13 cellular contexts compared by ENCODE assay signal in genomic region chr10:7520496-7521485, GRCh38.
DNase-seq lines count a peak whose midpoint lies in the region; ATAC-seq lines count a peak whose summit lies in the region.
"Had no signal": no experiment of that assay in that cellular context is flagged by ENCODE, and none has a peak within 500 bp of the region (broad histone marks: within the 10 kb centered on the region; RNA-seq: fewer than 3 reads in every experiment).

No MANE protein-coding gene starts in this region.

- DNase-seq in Caki2 (ENCODE audit: low read depth), result peak; percentile 76
- DNase-seq in NCI-H526 (lab: John Stamatoyannopoulos, UW), result peak; percentile 31 to 40
- no peak for DNase-seq in activated CD4-positive, alpha-beta T cell treated with anti-CD3 and anti-CD28 coated beads, Interleukin-2, amount 10 ng/mL, durations not matched to agents 24 days and 14 days
- DNase-seq in foreskin melanocyte, result no peak
- no peak for DNase-seq in putamen (ENCODE audit: low spot score)
- DNase-seq in stimulated activated naive CD8-positive, alpha-beta T cell treated with anti-CD3 and anti-CD28 coated beads, Interleukin-15, Interleukin-2, amounts not matched to agents 100 U/mL and 50 U/mL, for 24 hours, result no peak
- DNase-seq: activated CD4-positive, alpha-beta T cell treated with anti-CD3 and anti-CD28 coated beads for 1 hour; anterior cingulate cortex; C1 segment of cervical spinal cord; Peyer's patch had no signal

- in situ Hi-C loops in Caki2 (cut with HindIII; ENCODE audit: low pct_unique_long_range_greater_than_20kb, low sequenced_read_pairs), result no loop called here

- no peaks in the 10 kb centered on the region for H3K36me3 Mint-ChIP-seq in activated CD4-positive, alpha-beta T cell treated with anti-CD3 and anti-CD28 coated beads, Interleukin-2, amount 10 ng/mL, durations not matched to agents 24 days and 14 days (ENCODE audit: low read depth)

- H3K4me1 Mint-ChIP-seq in activated CD4-positive, alpha-beta T cell treated with anti-CD3 and anti-CD28 coated beads, Interleukin-2, amount 10 ng/mL, durations not matched to agents 24 days and 14 days, result peaks cover 24% of the 10 kb centered on the region

- H3K9me3 Mint-ChIP-seq in activated CD4-positive, alpha-beta T cell treated with anti-CD3 and anti-CD28 coated beads, Interleukin-2, amount 10 ng/mL, durations not matched to agents 24 days and 14 days, result no peaks in the 10 kb centered on the region

- no peak overlapping the region for H3K27ac Mint-ChIP-seq in activated CD4-positive, alpha-beta T cell treated with anti-CD3 and anti-CD28 coated beads, Interleukin-2, amount 10 ng/mL, durations not matched to agents 24 days and 14 days

- intact Hi-C loops in activated CD4-positive, alpha-beta T cell treated with anti-CD3 and anti-CD28 coated beads, Interleukin-2, amount 10 ng/mL, durations not matched to agents 24 days and 14 days (cut with micrococcal nuclease), result loop anchor here (10.0 kb wide), 1 partner anchor 534 kb away; the partner anchor contains the start of gene GATA3

- H3K27me3 Mint-ChIP-seq in activated CD4-positive, alpha-beta T cell treated with anti-CD3 and anti-CD28 coated beads, Interleukin-2, amount 10 ng/mL, durations not matched to agents 24 days and 14 days, result peaks cover 10% of the 10 kb centered on the region

- ATAC-seq in GM19035 (IDR thresholded peaks at IDR 0.05; ENCODE audit: unreplicated experiment) (peak; percentile 68), HG02798 (IDR thresholded peaks at IDR 0.05; ENCODE audit: poor library complexity, unreplicated experiment) (peak; percentile 74)
- no peak for ATAC-seq in stimulated activated naive CD8-positive, alpha-beta T cell treated with anti-CD3 and anti-CD28 coated beads, Interleukin-15, Interleukin-2, amounts not matched to agents 100 U/mL and 50 U/mL, for 24 hours
- ATAC-seq: left lobe of liver had no signal

- H3K4me3 Mint-ChIP-seq in activated CD4-positive, alpha-beta T cell treated with anti-CD3 and anti-CD28 coated beads, Interleukin-2, amount 10 ng/mL, durations not matched to agents 24 days and 14 days, result no peak overlapping the region

Comparison
In these comparisons a context has a peak if more than half of its experiments do, and no peak if none do; other contexts are left out.
1. DNase-seq: peak in Caki2 (single experiment) and NCI-H526 (2 of 2); none in activated CD4-positive, alpha-beta T cell treated with anti-CD3 and anti-CD28 coated beads, Interleukin-2, amount 10 ng/mL, durations not matched to agents 24 days and 14 days (single experiment), foreskin melanocyte (single experiment), putamen (single experiment) and stimulated activated naive CD8-positive, alpha-beta T cell treated with anti-CD3 and anti-CD28 coated beads, Interleukin-15, Interleukin-2, amounts not matched to agents 100 U/mL and 50 U/mL, for 24 hours (single experiment).